In the genomic region with DNA sequence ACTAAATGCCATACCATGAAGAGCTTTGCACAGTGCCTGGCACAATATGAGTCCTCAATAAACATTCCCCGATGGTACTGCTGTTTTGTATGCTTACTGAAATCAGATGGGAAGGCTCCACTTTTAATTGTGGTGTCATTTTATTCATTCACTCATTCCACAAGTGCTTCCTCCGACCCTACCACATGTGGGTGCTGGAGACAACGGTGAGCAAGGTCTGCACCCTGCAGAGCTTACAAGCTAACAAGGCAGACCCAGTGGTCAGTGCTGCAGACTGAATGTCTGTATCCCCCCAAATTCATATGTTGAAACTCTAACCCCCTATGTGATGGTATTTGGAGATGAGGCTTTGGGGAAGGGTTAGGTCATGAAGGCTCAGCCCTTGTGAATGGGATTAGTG, we compare ENCODE assay signal across 27 cellular contexts. TPM values are rescaled to one million over a fixed set of nuclear protein-coding genes. Genes with fewer than 3 reads are reported as not detected.
"Had no signal": no experiment of that assay in that cellular context is flagged by ENCODE, and none has a peak within 500 bp of the region (broad histone marks: within the 10 kb centered on the region; RNA-seq: fewer than 3 reads in every experiment).

No MANE protein-coding gene starts in this region.

- H3K27me3 Mint-ChIP-seq: stimulated activated naive CD8-positive, alpha-beta T cell treated with anti-CD3 and anti-CD28 coated beads, Interleukin-15, Interleukin-2, amounts not matched to agents 100 ng/mL and 50 ng/mL, for 24 hours had no signal

- H3K27me3 ChIP-seq: cardiac muscle cell, neutrophil, ovary, right atrium auricular region, thyroid gland, upper lobe of right lung had no signal

- H3K36me3 ChIP-seq: cardiac muscle cell, left lung, neutrophil, ovary, right atrium auricular region, thyroid gland, upper lobe of right lung had no signal

- H3K4me1 ChIP-seq: left lung, psoas muscle, thyroid gland, upper lobe of right lung had no signal

- H3K4me3 ChIP-seq: cardiac muscle cell, left lung, lung, ovary, psoas muscle, right atrium auricular region, thyroid gland, upper lobe of right lung had no signal

- H3K27ac Mint-ChIP-seq: activated CD4-positive, alpha-beta T cell treated with anti-CD3 and anti-CD28 coated beads for 36 hours; dendritic cell treated with granulocyte-macrophage colony-stimulating factor and Interleukin-4, amounts not matched to agents 40 ng/mL and 50 ng/mL, for 4 days; naive thymus-derived CD8-positive, alpha-beta T cell; stimulated activated naive CD8-positive, alpha-beta T cell treated with anti-CD3 and anti-CD28 coated beads, Interleukin-15, Interleukin-2, amounts not matched to agents 100 ng/mL and 50 ng/mL, for 24 hours had no signal

- H3K27ac ChIP-seq: cardiac muscle cell, foreskin keratinocyte, left lung, neutrophil, ovary, psoas muscle, right atrium auricular region, thyroid gland, upper lobe of right lung had no signal

- DNase-seq: activated CD4-positive, alpha-beta T cell treated with anti-CD3 and anti-CD28 coated beads for 36 hours; activated CD4-positive, alpha-beta T cell treated with anti-CD3 and anti-CD28 coated beads, Interleukin-2, amount 50 U/mL, for 4 hours; activated naive CD4-positive, alpha-beta T cell treated with Interleukin-2 at 50 U/mL for 16 hours; activated T-cell treated with anti-CD3 and anti-CD28 coated beads, Interleukin-2, amount 50 U/mL, for 48 hours; amygdala; effector CD4-positive, alpha-beta T cell; foreskin keratinocyte; kidney glomerular epithelial cell; left lung; naive thymus-derived CD8-positive, alpha-beta T cell; ovary; psoas muscle; stimulated activated CD4-positive, alpha-beta T cell treated with anti-CD3 and anti-CD28 coated beads, Interleukin-12 subunit alpha, Interleukin-12 subunit beta, amount 100 ng/mL, for 4 hours; stimulated activated CD4-positive, alpha-beta T cell treated with anti-CD3 and anti-CD28 coated beads, Interleukin-4, amount 100 ng/mL, for 4 hours; substantia nigra; T-helper 1 cell; thyroid gland; upper lobe of right lung had no signal

- H3K4me3 Mint-ChIP-seq: activated CD4-positive, alpha-beta T cell treated with anti-CD3 and anti-CD28 coated beads for 36 hours; dendritic cell treated with granulocyte-macrophage colony-stimulating factor and Interleukin-4, amounts not matched to agents 40 ng/mL and 50 ng/mL, for 4 days; naive thymus-derived CD8-positive, alpha-beta T cell; stimulated activated naive CD8-positive, alpha-beta T cell treated with anti-CD3 and anti-CD28 coated beads, Interleukin-15, Interleukin-2, amounts not matched to agents 100 ng/mL and 50 ng/mL, for 24 hours had no signal

- ATAC-seq: activated CD4-positive, alpha-beta T cell treated with anti-CD3 and anti-CD28 coated beads for 36 hours; foreskin keratinocyte; left lung; naive thymus-derived CD8-positive, alpha-beta T cell; psoas muscle; upper lobe of right lung had no signal

- H3K9me3 Mint-ChIP-seq: dendritic cell treated with granulocyte-macrophage colony-stimulating factor and Interleukin-4, amounts not matched to agents 40 ng/mL and 50 ng/mL, for 4 days; naive thymus-derived CD8-positive, alpha-beta T cell; stimulated activated naive CD8-positive, alpha-beta T cell treated with anti-CD3 and anti-CD28 coated beads, Interleukin-15, Interleukin-2, amounts not matched to agents 100 ng/mL and 50 ng/mL, for 24 hours had no signal

- H3K36me3 Mint-ChIP-seq: naive thymus-derived CD8-positive, alpha-beta T cell had no signal

- FAIRE-seq: TTC549 had no signal

- H3K9me3 ChIP-seq: left lung, neutrophil, ovary, psoas muscle, right atrium auricular region, thyroid gland, upper lobe of right lung had no signal

- H3K4me1 Mint-ChIP-seq: activated CD4-positive, alpha-beta T cell treated with anti-CD3 and anti-CD28 coated beads for 36 hours; naive thymus-derived CD8-positive, alpha-beta T cell had no signal

RNA-seq across cellular contexts. Expression of a gene that starts 48.3 kb away (rescaled TPM):
- total RNA-seq: activated CD4-positive, alpha-beta T cell treated with anti-CD3 and anti-CD28 coated beads for 36 hours; cardiac muscle cell; foreskin keratinocyte; glomerular endothelial cell; lung; naive thymus-derived CD8-positive, alpha-beta T cell; right atrium auricular region; upper lobe of right lung had no signal
- polyA plus RNA-seq: cardiac muscle cell; esophagus; foreskin keratinocyte; lung; naive thymus-derived CD8-positive, alpha-beta T cell; ovary; psoas muscle had no signal
